In genomic region chr7:143042821-143043271, GRCh38 we compare ENCODE assay signal across 1 cellular context.
TF ChIP-seq lines count a peak whose summit lies in the region.

No MANE protein-coding gene starts in this region.

TF ChIP-seq in H1, 55 proteins besides CTCF, POLR2A, EP300 and RAD21:
- TF ChIP-seq BACH1 (IDR thresholded peaks at IDR 0.05; ENCODE audit: low read length) = no peak
